Comparison of ENCODE assay signal across 8 cellular contexts in the genomic region with DNA sequence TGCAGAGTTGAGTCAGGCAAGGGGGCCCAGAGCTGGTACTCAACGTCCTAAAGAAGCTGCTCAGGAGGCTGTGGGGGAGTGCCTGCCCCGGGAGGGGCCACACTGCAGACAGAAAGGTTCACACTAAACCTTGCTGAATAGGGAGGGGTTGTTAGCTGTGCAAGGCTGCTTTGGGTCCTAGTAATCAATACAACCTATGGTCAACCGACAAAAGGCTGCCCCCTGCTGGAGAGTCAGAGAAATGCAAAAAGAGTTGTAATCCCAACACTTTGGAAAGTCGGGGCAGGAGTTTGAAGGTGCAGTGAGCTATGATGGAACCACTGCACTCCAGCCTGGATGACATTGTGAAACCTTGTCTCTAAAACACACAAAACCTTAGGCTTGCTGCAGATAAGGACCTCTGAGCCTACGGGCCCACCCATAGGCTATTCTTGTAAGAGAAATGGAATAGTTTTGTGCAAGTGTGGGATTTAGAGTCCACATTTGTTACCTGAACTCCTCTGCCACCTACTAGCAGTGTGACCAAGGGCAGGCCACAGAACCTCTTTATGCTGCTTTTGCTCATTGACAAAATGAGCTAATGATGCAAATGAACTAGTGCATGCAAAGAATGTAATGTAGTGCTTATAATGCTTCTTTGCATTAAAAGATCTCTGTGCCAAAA.
A peak's percentile ranks its signal among the peaks of the same experiment; 100 is the strongest.
DNase-seq lines count a peak whose midpoint lies in the region; ATAC-seq and TF ChIP-seq lines count a peak whose summit lies in the region.

No MANE protein-coding gene starts in this region.

- H3K4me3 ChIP-seq in LNCaP clone FGC (ENCODE audit: low read depth, low read length) = no peak overlapping the region
- no peak overlapping the region for H3K4me3 ChIP-seq in spleen

- H3K27me3 ChIP-seq in spleen (replicated peaks in 1 of 7) = no peaks in the 10 kb centered on the region

- no peak overlapping the region for H3K27ac ChIP-seq in spleen

- H3K4me1 ChIP-seq in spleen = peaks cover 3 to 13% (median 9%) of the 10 kb centered on the region in 6 donors

- no peaks in the 10 kb centered on the region for H3K9me3 ChIP-seq in spleen

- DNase-seq in CD1c-positive myeloid dendritic cell (ENCODE audit: extremely low spot score) (peak; percentile 71), LNCaP clone FGC (ENCODE audit: low read depth) (no peak), T follicular helper cell (ENCODE audit: low read depth) (peak; percentile 40), amniotic epithelial cell (ENCODE audit: low read depth) (peak; percentile 25), hepatic stellate cell (ENCODE audit: low spot score) (peak; percentile 40), spleen (peak; percentile 75)

- intact Hi-C loops in spleen (cut with DNase I; ENCODE audit: low total_unique reads) = loop anchor here (10.0 kb wide), 1 partner anchor 601 kb away; no protein-coding TSS in a partner anchor

- ATAC-seq in GM19455 (IDR thresholded peaks at IDR 0.05; ENCODE audit: unreplicated experiment) (peak; percentile 75), HG03135 (IDR thresholded peaks at IDR 0.05; ENCODE audit: unreplicated experiment) (no peak)

- H3K36me3 ChIP-seq in spleen = peaks cover 0 to 54% (median 4%) of the 10 kb centered on the region in 6 donors

- TF ChIP-seq CTCF in LNCaP clone FGC (IDR thresholded peaks at IDR 0.05; ENCODE audit: control insufficient read depth, extremely low read depth, insufficient read depth) (peak; percentile 76), spleen (IDR thresholded peaks at IDR 0.05 in 8 of 11, conservative IDR thresholded peaks at IDR 0.05 in 3 of 11) (peak; percentile 65 to 90 (median 81))

- 30 to 38% (median 34%) methylated on average over 5 of the region's 5 CpGs for WGBS in spleen, 5 donors

- TF ChIP-seq POLR2A in spleen (IDR thresholded peaks at IDR 0.05) = no peak
